In the genomic region with DNA sequence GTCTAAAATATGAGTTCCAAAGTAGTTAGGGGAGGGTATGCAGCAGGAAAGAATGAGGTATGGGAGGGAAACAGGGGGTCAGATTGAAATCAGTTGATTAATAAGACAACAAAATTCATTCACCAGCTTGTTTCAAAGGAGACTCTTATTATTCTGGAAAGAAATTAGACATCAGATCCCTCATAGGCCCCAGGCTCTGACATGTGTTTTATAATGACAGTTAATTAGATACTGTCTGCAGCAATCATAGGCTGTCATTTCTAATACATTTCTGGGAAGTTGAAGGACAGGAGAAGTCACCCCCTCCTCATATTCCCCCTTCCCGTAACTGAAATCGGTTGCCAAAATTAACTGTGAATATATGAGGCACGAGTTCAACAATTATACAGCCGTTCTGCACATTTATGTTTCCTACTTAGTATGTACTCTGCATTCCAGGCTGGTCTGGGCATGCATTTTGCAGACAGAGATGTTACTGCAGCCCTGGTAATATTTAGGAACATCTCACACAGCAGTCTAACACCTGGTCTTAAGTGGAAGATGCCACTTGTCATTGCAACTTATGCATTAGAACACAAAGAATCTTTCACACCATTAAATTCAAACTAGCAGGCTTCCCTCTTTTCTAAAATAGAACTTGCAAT, we compare ENCODE assay signal across 1 cellular context.
TF ChIP-seq lines count a peak whose summit lies in the region.

No MANE protein-coding gene starts in this region.

TF ChIP-seq in SK-N-SH, 30 proteins besides CTCF, POLR2A, EP300 and RAD21 (continued from another document):
- TF ChIP-seq, protein P1, sequence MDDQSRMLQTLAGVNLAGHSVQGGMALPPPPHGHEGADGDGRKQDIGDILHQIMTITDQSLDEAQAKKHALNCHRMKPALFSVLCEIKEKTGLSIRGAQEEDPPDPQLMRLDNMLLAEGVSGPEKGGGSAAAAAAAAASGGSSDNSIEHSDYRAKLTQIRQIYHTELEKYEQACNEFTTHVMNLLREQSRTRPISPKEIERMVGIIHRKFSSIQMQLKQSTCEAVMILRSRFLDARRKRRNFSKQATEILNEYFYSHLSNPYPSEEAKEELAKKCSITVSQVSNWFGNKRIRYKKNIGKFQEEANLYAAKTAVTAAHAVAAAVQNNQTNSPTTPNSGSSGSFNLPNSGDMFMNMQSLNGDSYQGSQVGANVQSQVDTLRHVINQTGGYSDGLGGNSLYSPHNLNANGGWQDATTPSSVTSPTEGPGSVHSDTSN (IDR thresholded peaks at IDR 0.05), result peak; percentile 63; the same call in 1 of the 2 replicates
- TF ChIP-seq CHD2 (IDR thresholded peaks at IDR 0.05; ENCODE audit: low read length, partially characterized antibody) (peak; percentile 96), FOXM1 (IDR thresholded peaks at IDR 0.05; ENCODE audit: low read depth) (peak; percentile 79; the same call in 1 of the 2 replicates), TEAD4 (IDR thresholded peaks at IDR 0.05; ENCODE audit: borderline replicate concordance, insufficient read depth) (peak; percentile 83), SIN3A (IDR thresholded peaks at IDR 0.05; ENCODE audit: borderline replicate concordance, low read depth, low read length) (no peak), GATA2 (CRISPR knock-in tag; IDR thresholded peaks at IDR 0.05) (peak; percentile 95), MXI1 (IDR thresholded peaks at IDR 0.05; ENCODE audit: low read depth, low read length) (peak; percentile 72; the same call in 1 of the 2 replicates), JUND (IDR thresholded peaks at IDR 0.05) (peak; percentile 34), SMC3 (IDR thresholded peaks at IDR 0.05; ENCODE audit: low read depth, low read length) (peak; percentile 9; the same call in 1 of the 2 replicates), YY1 (IDR thresholded peaks at IDR 0.05; ENCODE audit: low read depth) (no peak), NRF1 (IDR thresholded peaks at IDR 0.05; ENCODE audit: low read depth, low read length) (no peak)
- TF ChIP-seq, protein P2, sequence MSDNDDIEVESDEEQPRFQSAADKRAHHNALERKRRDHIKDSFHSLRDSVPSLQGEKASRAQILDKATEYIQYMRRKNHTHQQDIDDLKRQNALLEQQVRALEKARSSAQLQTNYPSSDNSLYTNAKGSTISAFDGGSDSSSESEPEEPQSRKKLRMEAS (IDR thresholded peaks at IDR 0.05; ENCODE audit: low read depth), result no peak
